In the genomic region with DNA sequence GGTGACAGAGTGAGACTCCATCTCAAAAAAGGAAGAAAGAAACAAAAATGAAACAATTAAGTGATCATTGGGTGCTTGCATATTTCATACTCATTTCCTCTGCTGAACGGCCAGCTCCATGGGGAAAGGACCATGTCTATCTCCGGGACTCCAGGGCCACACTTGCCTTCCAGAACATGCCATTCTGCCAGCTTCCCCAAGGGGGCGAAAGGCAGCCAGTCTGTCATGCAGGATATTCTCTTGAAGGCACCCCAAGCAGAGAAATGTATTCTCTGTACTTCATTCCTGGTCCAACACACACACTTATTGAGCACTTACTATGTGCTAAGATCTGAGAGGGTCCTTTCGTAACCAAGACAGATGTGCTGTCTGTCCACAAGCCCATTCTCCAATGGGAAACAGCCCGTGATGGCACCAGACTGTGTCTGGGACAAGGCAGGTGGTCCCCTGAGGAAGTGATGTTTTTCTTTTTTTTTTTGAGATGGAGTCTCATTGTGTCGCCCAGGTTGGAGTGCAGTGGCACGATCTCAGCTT, we compare ENCODE assay signal across 9 cellular contexts. TPM values are rescaled to one million over a fixed set of nuclear protein-coding genes. Genes with fewer than 3 reads are reported as not detected.
DNase-seq lines count a peak whose midpoint lies in the region; ATAC-seq, FAIRE-seq and TF ChIP-seq lines count a peak whose summit lies in the region.
"Had no signal": no experiment of that assay in that cellular context is flagged by ENCODE, and none has a peak within 500 bp of the region (broad histone marks: within the 10 kb centered on the region; RNA-seq: fewer than 3 reads in every experiment).

No MANE protein-coding gene starts in this region.

- CTCF ChIA-PET in HepG2 (lab: Yijun Ruan, JAX; ENCODE audit: low intra/inter-chr PET ratio, low total read pairs) = interaction anchor here (1.2 kb wide), 1 partner anchor 25 kb away, joined by 3 read pairs; the partner anchor contains the start of gene TMED1

- H3K27me3 Mint-ChIP-seq in activated T-cell treated with anti-CD3 and anti-CD28 coated beads, Interleukin-2, amount 50 U/mL, for 24 hours = no peaks in the 10 kb centered on the region

- 26% methylated on average over 7 of the region's 7 CpGs for WGBS in HepG2 (ENCODE audit: low lambda C conversion rate)

- no peak overlapping the region for H3K27ac Mint-ChIP-seq in activated T-cell treated with anti-CD3 and anti-CD28 coated beads, Interleukin-2, amount 50 U/mL, for 24 hours

- no peak overlapping the region for H2AFZ ChIP-seq in HepG2 (ENCODE audit: low read length)

- peaks cover 33% of the 10 kb centered on the region for H3K4me1 ChIP-seq in HepG2 (ENCODE audit: insufficient read depth, low read length)

- H3K9ac ChIP-seq in HepG2 (ENCODE audit: insufficient read depth, low read depth, low read length) = no peak overlapping the region

- H3K36me3 ChIP-seq in HepG2 (replicated peaks in 1 of 2; ENCODE audit: control insufficient read depth in 1 of 2, insufficient read depth in 2 of 2, low read length in 2 of 2) = no peaks in the 10 kb centered on the region

- H3K27ac ChIP-seq in HepG2 (ENCODE audit: extremely low read length, insufficient read depth, low read length) (no peak overlapping the region), substantia nigra (ENCODE audit: low read depth, low read length, poor library complexity, severe bottlenecking) (no peak overlapping the region)

- BruUV-seq in HepG2 (replicated peaks; lab: Mats Ljungman, UMichigan) = no TSS peak

- no peaks in the 10 kb centered on the region for H3K27me3 ChIP-seq in HepG2 (ENCODE audit: control insufficient read depth in 1 of 2, insufficient read depth in 2 of 2, low read length in 2 of 2)

- H3K4me2 ChIP-seq in HepG2 (ENCODE audit: low read depth, low read length) = no peak overlapping the region

- DNase-seq in Daoy (ENCODE audit: low read depth) = peak; percentile 60
- peak; percentile 33 to 58 for DNase-seq in Kasumi-1 (lab: John Stamatoyannopoulos, UW)
- DNase-seq in activated T-cell treated with anti-CD3 and anti-CD28 coated beads, Interleukin-2, amount 50 U/mL, for 24 hours = peak; percentile 52
- DNase-seq in HepG2 (ENCODE audit: low spot score) = peak; percentile 54
- DNase-seq in substantia nigra (lab: John Stamatoyannopoulos, UW) = no peak
- DNase-seq in dedifferentiated amniotic fluid mesenchymal stem cell (ENCODE audit: extremely low spot score) = no peak

- no peak for TF ChIP-seq EP300 in HepG2 (IDR thresholded peaks at IDR 0.05; ENCODE audit: low read depth in 2 of 2, low read length in 2 of 2)
- TF ChIP-seq EP300 in HepG2 (CRISPR knock-in tag; IDR thresholded peaks at IDR 0.05; ENCODE audit: borderline replicate concordance) = no peak

- H3K4me3 Mint-ChIP-seq in activated T-cell treated with anti-CD3 and anti-CD28 coated beads, Interleukin-2, amount 50 U/mL, for 24 hours = no peak overlapping the region

- POLR2A ChIA-PET in HepG2 (lab: Yijun Ruan, JAX) = interaction anchor here (1.8 to 6.1 kb wide), 2 partner anchors 25 to 144 kb away, joined by 6 to 41 read pairs; partner anchors contain the start of gene TMED1

- TF ChIP-seq RAD21 in HepG2 (CRISPR knock-in tag; IDR thresholded peaks at IDR 0.05) = no peak

- no peak for TF ChIP-seq POLR2A in HepG2 (IDR thresholded peaks at IDR 0.05; ENCODE audit: insufficient read depth in 1 of 2, low read depth in 2 of 2, low read length in 2 of 2)

- no peaks in the 10 kb centered on the region for H3K9me3 Mint-ChIP-seq in activated T-cell treated with anti-CD3 and anti-CD28 coated beads, Interleukin-2, amount 50 U/mL, for 24 hours

- no peaks in the 10 kb centered on the region for H4K20me1 ChIP-seq in HepG2 (ENCODE audit: insufficient read depth, low read length)

- ATAC-seq in HepG2 (peak; percentile 65), GM19397 (IDR thresholded peaks at IDR 0.05; ENCODE audit: unreplicated experiment) (no peak), GM19351 (IDR thresholded peaks at IDR 0.05; ENCODE audit: unreplicated experiment) (no peak)

- no peak for FAIRE-seq in HepG2 (lab: Jason Lieb, UNC)

- no peaks in the 10 kb centered on the region for H3K9me3 ChIP-seq in HepG2 (ENCODE audit: low read length)

- TF ChIP-seq CTCF in HepG2 (CRISPR knock-in tag; IDR thresholded peaks at IDR 0.05) = peak; percentile 62

- intact Hi-C loops in HepG2 (cut with micrococcal nuclease; ENCODE audit: unreplicated experiment) = no loop called here

- no peaks in the 10 kb centered on the region for H3K79me2 ChIP-seq in HepG2 (ENCODE audit: insufficient read depth, low read length)

- no peak overlapping the region for H3K4me3 ChIP-seq in HepG2 (replicated peaks in 1 of 3; ENCODE audit: insufficient read depth in 1 of 3, low read depth in 2 of 3, low read length in 3 of 3)

- peaks cover 11% of the 10 kb centered on the region for H3K4me1 Mint-ChIP-seq in activated T-cell treated with anti-CD3 and anti-CD28 coated beads, Interleukin-2, amount 50 U/mL, for 24 hours (ENCODE audit: low read depth)

- in situ Hi-C loops in HepG2 (cut with HindIII; ENCODE audit: extremely low pct_ligation_motif_present, low pct_unique_long_range_greater_than_20kb) = no loop called here

- H3K36me3 Mint-ChIP-seq in activated T-cell treated with anti-CD3 and anti-CD28 coated beads, Interleukin-2, amount 50 U/mL, for 24 hours (ENCODE audit: low read depth) = no peaks in the 10 kb centered on the region

RNA-seq across cellular contexts. Expression of gene CARM1, which starts 10.2 kb away (rescaled TPM):
- total RNA-seq in Daoy (2014; rRNA removed; shearing (Covaris generic)) = 20.5 and 24.1 TPM in 2 replicates
- 21.9 and 27.6 TPM in 2 replicates for total RNA-seq in HepG2 (2016; rRNA removed; fragmentation: Illumina TruSeq; extraction: Trizol)
- total RNA-seq in HepG2 (2016; cell fraction: cytosol; rRNA removed; fragmentation: Illumina TruSeq; extraction: Trizol; ENCODE audit: low read depth) = 8.8 and 9.4 TPM in 2 replicates
- 18.6 and 27.9 TPM in 2 replicates for total RNA-seq in HepG2 (2016; cell fraction: insoluble cytoplasmic fraction; rRNA removed; fragmentation: Illumina TruSeq; extraction: Trizol)
- total RNA-seq in HepG2 (2016; cell fraction: membrane; rRNA removed; fragmentation: Illumina TruSeq; extraction: Trizol) = 21.1 and 24.7 TPM in 2 replicates
- 16.8 and 18.1 TPM in 2 replicates for total RNA-seq in HepG2 (2016; cell fraction: nucleus; rRNA removed; fragmentation: Illumina TruSeq; extraction: Trizol)
- 53.0 and 55.8 TPM in 2 replicates for polyA plus RNA-seq in HepG2 (2011; rRNA removed)
- 27.6 and 51.7 TPM in 2 replicates for polyA plus RNA-seq in HepG2 (2011; cell fraction: cytosol; rRNA removed)
- 83.1 and 120 TPM in 2 replicates for polyA plus RNA-seq in HepG2 (2011; cell fraction: nucleus; rRNA removed)
- 33.4 and 44.2 TPM in 2 replicates for polyA plus RNA-seq in HepG2 (2012)
- polyA plus RNA-seq in HepG2 (2016; cell fraction: cytosol; fragmentation: Illumina TruSeq; extraction: Trizol; ENCODE audit: low read depth) = 12.8 and 12.9 TPM in 2 replicates
- 41.9 and 59.7 TPM in 2 replicates for polyA plus RNA-seq in HepG2 (2016; cell fraction: insoluble cytoplasmic fraction; fragmentation: Illumina TruSeq; extraction: Trizol; ENCODE audit: low read depth)
- 29.0 and 31.4 TPM in 2 replicates for polyA plus RNA-seq in HepG2 (2016; cell fraction: membrane; fragmentation: Illumina TruSeq; extraction: Trizol; ENCODE audit: low read depth)
- polyA plus RNA-seq in HepG2 (2016; cell fraction: nucleus; fragmentation: Illumina TruSeq; extraction: Trizol; ENCODE audit: insufficient read depth, low read depth) = 54.5 and 65.3 TPM in 2 replicates
- 34.3 and 76.6 TPM in 2 replicates for polyA minus RNA-seq in HepG2 (2011; rRNA and poly(A)+ RNA removed; ENCODE audit: low replicate concordance)
- 18.8 and 19.0 TPM in 2 replicates for polyA minus RNA-seq in HepG2 (2011; cell fraction: cytosol; rRNA and poly(A)+ RNA removed)
- polyA minus RNA-seq in HepG2 (2011; cell fraction: nucleus; rRNA and poly(A)+ RNA removed) = 16.2 and 20.0 TPM in 2 replicates

RNA-seq across cellular contexts. Expression of gene C19orf38, which starts 13.0 kb away (rescaled TPM):
- not detected in 2 replicates for total RNA-seq in Daoy (2014; rRNA removed; shearing (Covaris generic))
- total RNA-seq in HepG2 (2016; rRNA removed; fragmentation: Illumina TruSeq; extraction: Trizol) = not detected in 2 replicates
- not detected in 2 replicates for total RNA-seq in HepG2 (2016; cell fraction: cytosol; rRNA removed; fragmentation: Illumina TruSeq; extraction: Trizol; ENCODE audit: low read depth)
- total RNA-seq in HepG2 (2016; cell fraction: insoluble cytoplasmic fraction; rRNA removed; fragmentation: Illumina TruSeq; extraction: Trizol) = not detected in 2 replicates
- 0.37 TPM in 1 of 2 replicates, not detected in the other for total RNA-seq in HepG2 (2016; cell fraction: membrane; rRNA removed; fragmentation: Illumina TruSeq; extraction: Trizol)
- total RNA-seq in HepG2 (2016; cell fraction: nucleus; rRNA removed; fragmentation: Illumina TruSeq; extraction: Trizol) = not detected in 2 replicates
- polyA plus RNA-seq in HepG2 (2011; rRNA removed) = 0.10 and 0.11 TPM in 2 replicates
- polyA plus RNA-seq in HepG2 (2011; cell fraction: cytosol; rRNA removed) = 0.09 TPM in 1 of 2 replicates, not detected in the other
- not detected in 2 replicates for polyA plus RNA-seq in HepG2 (2011; cell fraction: nucleus; rRNA removed)
- 0.12 TPM in 1 of 2 replicates, not detected in the other for polyA plus RNA-seq in HepG2 (2012)
- polyA plus RNA-seq in HepG2 (2016; cell fraction: cytosol; fragmentation: Illumina TruSeq; extraction: Trizol; ENCODE audit: low read depth) = not detected in 2 replicates
- polyA plus RNA-seq in HepG2 (2016; cell fraction: insoluble cytoplasmic fraction; fragmentation: Illumina TruSeq; extraction: Trizol; ENCODE audit: low read depth) = not detected in 2 replicates
- polyA plus RNA-seq in HepG2 (2016; cell fraction: membrane; fragmentation: Illumina TruSeq; extraction: Trizol; ENCODE audit: low read depth) = 0.14 TPM in 1 of 2 replicates, not detected in the other
- not detected in 2 replicates for polyA plus RNA-seq in HepG2 (2016; cell fraction: nucleus; fragmentation: Illumina TruSeq; extraction: Trizol; ENCODE audit: insufficient read depth, low read depth)
- polyA minus RNA-seq in HepG2 (2011; rRNA and poly(A)+ RNA removed; ENCODE audit: low replicate concordance) = 0.49 TPM in 1 of 2 replicates, not detected in the other
- not detected in 2 replicates for polyA minus RNA-seq in HepG2 (2011; cell fraction: cytosol; rRNA and poly(A)+ RNA removed)
- not detected in 2 replicates for polyA minus RNA-seq in HepG2 (2011; cell fraction: nucleus; rRNA and poly(A)+ RNA removed)
- total RNA-seq: LHCN-M2 had no signal

RNA-seq across cellular contexts. Expression of gene TMED1, which starts 25.2 kb away (rescaled TPM):
- total RNA-seq in Daoy (2014; rRNA removed; shearing (Covaris generic)) = 52.6 and 55.8 TPM in 2 replicates
- total RNA-seq in HepG2 (2016; rRNA removed; fragmentation: Illumina TruSeq; extraction: Trizol) = 26.4 and 51.8 TPM in 2 replicates
- 16.7 and 20.2 TPM in 2 replicates for total RNA-seq in HepG2 (2016; cell fraction: cytosol; rRNA removed; fragmentation: Illumina TruSeq; extraction: Trizol; ENCODE audit: low read depth)
- 27.5 and 55.8 TPM in 2 replicates for total RNA-seq in HepG2 (2016; cell fraction: insoluble cytoplasmic fraction; rRNA removed; fragmentation: Illumina TruSeq; extraction: Trizol)
- 28.1 and 29.2 TPM in 2 replicates for total RNA-seq in HepG2 (2016; cell fraction: membrane; rRNA removed; fragmentation: Illumina TruSeq; extraction: Trizol)
- 33.0 and 36.4 TPM in 2 replicates for total RNA-seq in HepG2 (2016; cell fraction: nucleus; rRNA removed; fragmentation: Illumina TruSeq; extraction: Trizol)
- 48.3 and 59.9 TPM in 2 replicates for polyA plus RNA-seq in HepG2 (2011; rRNA removed)
- 79.8 and 90.0 TPM in 2 replicates for polyA plus RNA-seq in HepG2 (2011; cell fraction: cytosol; rRNA removed)
- polyA plus RNA-seq in HepG2 (2011; cell fraction: nucleus; rRNA removed) = 24.7 and 26.9 TPM in 2 replicates
- polyA plus RNA-seq in HepG2 (2012) = 25.8 and 36.4 TPM in 2 replicates
- 15.9 and 17.5 TPM in 2 replicates for polyA plus RNA-seq in HepG2 (2016; cell fraction: cytosol; fragmentation: Illumina TruSeq; extraction: Trizol; ENCODE audit: low read depth)
- polyA plus RNA-seq in HepG2 (2016; cell fraction: insoluble cytoplasmic fraction; fragmentation: Illumina TruSeq; extraction: Trizol; ENCODE audit: low read depth) = 22.0 and 23.3 TPM in 2 replicates
- polyA plus RNA-seq in HepG2 (2016; cell fraction: membrane; fragmentation: Illumina TruSeq; extraction: Trizol; ENCODE audit: low read depth) = 17.1 and 19.3 TPM in 2 replicates
- 53.0 and 55.2 TPM in 2 replicates for polyA plus RNA-seq in HepG2 (2016; cell fraction: nucleus; fragmentation: Illumina TruSeq; extraction: Trizol; ENCODE audit: insufficient read depth, low read depth)
- polyA minus RNA-seq in HepG2 (2011; rRNA and poly(A)+ RNA removed; ENCODE audit: low replicate concordance) = 28.9 and 40.3 TPM in 2 replicates
- polyA minus RNA-seq in HepG2 (2011; cell fraction: cytosol; rRNA and poly(A)+ RNA removed) = 17.3 and 19.4 TPM in 2 replicates
- 7.7 and 10.1 TPM in 2 replicates for polyA minus RNA-seq in HepG2 (2011; cell fraction: nucleus; rRNA and poly(A)+ RNA removed)

Comparison
In these comparisons a context has a peak if more than half of its experiments do, and no peak if none do; other contexts are left out.
1. DNase-seq: peak in Daoy (single experiment), Kasumi-1 (2 of 2), activated T-cell treated with anti-CD3 and anti-CD28 coated beads, Interleukin-2, amount 50 U/mL, for 24 hours (single experiment) and HepG2 (single experiment); none in substantia nigra (0 of 49) and dedifferentiated amniotic fluid mesenchymal stem cell (single experiment).